In the genomic region with DNA sequence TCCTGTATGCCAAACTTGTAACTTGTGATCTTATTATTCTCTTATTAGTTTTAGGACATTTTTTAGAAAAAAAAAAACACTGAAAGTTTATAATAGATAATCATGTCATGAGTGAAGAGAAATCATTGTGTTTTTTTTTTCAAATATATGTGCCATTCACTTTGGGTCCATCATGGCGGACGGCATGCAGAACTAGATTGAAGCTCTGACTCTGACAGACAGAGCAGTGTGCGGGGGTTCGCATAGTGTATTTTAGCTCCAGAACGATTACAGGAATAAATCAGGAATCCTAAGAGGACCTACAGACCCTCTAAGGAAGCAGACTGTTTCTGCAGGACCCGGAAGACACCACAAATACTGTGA, we compare ENCODE assay signal across 14 cellular contexts.
"Had no signal": no experiment of that assay in that cellular context is flagged by ENCODE, and none has a peak within 500 bp of the region (broad histone marks: within the 10 kb centered on the region; RNA-seq: fewer than 3 reads in every experiment).

No MANE protein-coding gene starts in this region.

- H3K9ac ChIP-seq: parathyroid adenoma had no signal

- H3K4me3 ChIP-seq: cardiac muscle cell, gastrocnemius medialis, heart left ventricle, suprapubic skin, upper lobe of left lung had no signal

- H3K9me3 ChIP-seq: gastrocnemius medialis had no signal

- H3K27ac ChIP-seq: cardiac muscle cell, gastrocnemius medialis, heart left ventricle, parathyroid adenoma, suprapubic skin, upper lobe of left lung had no signal

- H3K4me1 ChIP-seq: gastrocnemius medialis, heart left ventricle, parathyroid adenoma, suprapubic skin, upper lobe of left lung had no signal

- H3K36me3 ChIP-seq: cardiac muscle cell, gastrocnemius medialis, heart left ventricle, suprapubic skin, upper lobe of left lung had no signal

- ATAC-seq: gastrocnemius medialis; heart left ventricle; naive thymus-derived CD8-positive, alpha-beta T cell; stimulated activated naive CD8-positive, alpha-beta T cell treated with anti-CD3 and anti-CD28 coated beads, Interleukin-15, Interleukin-2, amounts not matched to agents 100 U/mL and 50 U/mL, for 24 hours had no signal

- H2AFZ ChIP-seq: parathyroid adenoma had no signal

- H3K27me3 ChIP-seq: cardiac muscle cell, gastrocnemius medialis, heart left ventricle, suprapubic skin, upper lobe of left lung had no signal

- DNase-seq: activated CD4-positive, alpha-beta T cell treated with anti-CD3 and anti-CD28 coated beads, Interleukin-2, amount 50 U/mL, for 4 hours; activated CD4-positive, CD25-positive, alpha-beta regulatory T cell treated with anti-CD3 and anti-CD28 coated beads, Interleukin-2, amount 50 U/mL, for 72 hours; activated naive CD4-positive, alpha-beta T cell treated with anti-CD3 and anti-CD28 coated beads, Interleukin-2, amount 10 ng/mL, durations not matched to agents 7 days and 5 days; activated T-cell treated with anti-CD3 and anti-CD28 coated beads, Interleukin-2, amount 50 U/mL, for 1 hour; gastrocnemius medialis; heart left ventricle; stimulated activated CD4-positive, alpha-beta T cell treated with anti-CD3 and anti-CD28 coated beads, Interleukin-4, amount 100 ng/mL, for 1 hour; stimulated activated naive CD8-positive, alpha-beta T cell treated with anti-CD3 and anti-CD28 coated beads, Interleukin-15, Interleukin-2, amounts not matched to agents 100 U/mL and 50 U/mL, for 24 hours; T-helper 9 cell had no signal
